In the genomic region with DNA sequence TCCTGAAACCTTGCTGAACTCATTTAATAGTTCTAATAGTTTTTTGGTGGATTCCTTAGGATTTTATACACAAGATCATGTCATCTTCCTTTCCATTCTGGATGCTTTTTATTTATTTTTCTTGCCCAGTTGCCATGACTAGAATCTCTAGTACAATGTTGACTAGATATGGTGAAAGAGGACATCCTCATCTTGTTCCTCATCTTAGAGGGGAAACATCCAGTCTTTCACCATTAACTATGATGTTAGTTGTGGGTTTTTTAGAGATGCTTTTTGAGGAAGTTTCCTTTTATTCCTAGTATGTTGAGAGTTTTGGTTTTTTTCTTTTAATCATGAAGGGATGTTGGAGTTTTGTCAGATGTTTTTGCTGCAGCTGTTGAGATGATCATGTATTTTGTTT, we compare ENCODE assay signal across 19 cellular contexts. TPM values are rescaled to one million over a fixed set of nuclear protein-coding genes. Genes with fewer than 3 reads are reported as not detected.
DNase-seq lines count a peak whose midpoint lies in the region; ATAC-seq and TF ChIP-seq lines count a peak whose summit lies in the region.
"Had no signal": no experiment of that assay in that cellular context is flagged by ENCODE, and none has a peak within 500 bp of the region (broad histone marks: within the 10 kb centered on the region; RNA-seq: fewer than 3 reads in every experiment).

No MANE protein-coding gene starts in this region.

- H4K20me1 ChIP-seq in SU-DHL-6 (ENCODE audit: low read depth, low read length): no peaks in the 10 kb centered on the region; the same call in 1 of the 2 replicates

- peak; percentile 47 for ATAC-seq in naive thymus-derived CD4-positive, alpha-beta T cell
- ATAC-seq in HG02678 (IDR thresholded peaks at IDR 0.05; ENCODE audit: unreplicated experiment) (no peak), GM21423 (IDR thresholded peaks at IDR 0.05; ENCODE audit: unreplicated experiment) (no peak)
- ATAC-seq: activated CD8-positive, alpha-beta memory T cell treated with anti-CD3 and anti-CD28 coated beads, Interleukin-2, amount 10 ng/mL, durations not matched to agents 7 days and 5 days; gastrocnemius medialis; left lung; pancreas had no signal

- H3K27ac ChIP-seq in CD8-positive, alpha-beta memory T cell (ENCODE audit: low read depth, low read length): no peak overlapping the region
- H3K27ac ChIP-seq in SU-DHL-6 (ENCODE audit: low read depth, low read length): peak overlapping the region; percentile 97
- H3K27ac ChIP-seq in naive thymus-derived CD4-positive, alpha-beta T cell (ENCODE audit: low read depth, low read length): no peak overlapping the region
- H3K27ac ChIP-seq: gastrocnemius medialis, GM23248, pancreas, SJCRH30, tibial artery, VCaP had no signal

- no peak overlapping the region for H3K4me3 ChIP-seq in CD8-positive, alpha-beta memory T cell (ENCODE audit: low read length)
- H3K4me3 ChIP-seq in SU-DHL-6 (ENCODE audit: insufficient read depth, low read length, poor library complexity, severe bottlenecking): no peak overlapping the region
- H3K4me3 ChIP-seq in naive thymus-derived CD4-positive, alpha-beta T cell (ENCODE audit: low read length): no peak overlapping the region
- H3K4me3 ChIP-seq: gastrocnemius medialis, GM23248, left lung, pancreas, SJCRH30, tibial artery had no signal

- POLR2A ChIA-PET in CD8-positive, alpha-beta memory T cell (lab: Charles Lee): no interaction called here
- POLR2A ChIA-PET in naive thymus-derived CD4-positive, alpha-beta T cell (lab: Charles Lee): no interaction called here

- no peaks in the 10 kb centered on the region for H3K9me3 ChIP-seq in CD8-positive, alpha-beta memory T cell (ENCODE audit: low read length)
- no peaks in the 10 kb centered on the region for H3K9me3 ChIP-seq in SU-DHL-6 (ENCODE audit: insufficient read depth, low read length)
- H3K9me3 ChIP-seq in naive thymus-derived CD4-positive, alpha-beta T cell (ENCODE audit: control insufficient read depth in 2 of 3, low read length in 3 of 3): no peaks in the 10 kb centered on the region
- H3K9me3 ChIP-seq: gastrocnemius medialis, pancreas, SJCRH30, tibial artery had no signal

- H3K9me2 ChIP-seq in SU-DHL-6 (replicated peaks; ENCODE audit: insufficient read depth, low read length): no peaks in the 10 kb centered on the region

- H2AFZ ChIP-seq in SU-DHL-6 (ENCODE audit: low read depth, low read length, severe bottlenecking): no peak overlapping the region
- H2AFZ ChIP-seq: GM23248 had no signal

- CTCF ChIA-PET in CD8-positive, alpha-beta memory T cell (lab: Charles Lee): no interaction called here
- CTCF ChIA-PET in naive thymus-derived CD4-positive, alpha-beta T cell (lab: Charles Lee): no interaction called here

- H3F3A ChIP-seq in SU-DHL-6 (ENCODE audit: insufficient read depth): peaks cover 86% of the 10 kb centered on the region

- peak overlapping the region in 5 of 8 donors; percentile 20 to 66 (median 46) for H3K27ac Mint-ChIP-seq in CD8-positive, alpha-beta memory T cell
- peak overlapping the region in 7 of 9 donors; percentile 0 to 76 (median 13) for H3K27ac Mint-ChIP-seq in naive thymus-derived CD4-positive, alpha-beta T cell
- H3K27ac Mint-ChIP-seq: activated CD8-positive, alpha-beta memory T cell treated with anti-CD3 and anti-CD28 coated beads, Interleukin-2, amount 10 ng/mL, durations not matched to agents 7 days and 5 days had no signal

- no peak for DNase-seq in CD8-positive, alpha-beta memory T cell
- DNase-seq in Kasumi-1 (lab: John Stamatoyannopoulos, UW): peak; percentile 92
- DNase-seq in naive thymus-derived CD4-positive, alpha-beta T cell: no peak
- no peak for DNase-seq in AG20443 (ENCODE audit: low spot score)
- DNase-seq: activated CD8-positive, alpha-beta memory T cell treated with anti-CD3 and anti-CD28 coated beads, Interleukin-2, amount 10 ng/mL, durations not matched to agents 7 days and 5 days; activated naive CD4-positive, alpha-beta T cell; C1 segment of cervical spinal cord; DMS79; gastrocnemius medialis; GM23248; KG1; left lung; pancreas; SJCRH30; tibial artery had no signal

- peaks cover 28% of the 10 kb centered on the region for H3K4me1 ChIP-seq in CD8-positive, alpha-beta memory T cell (ENCODE audit: insufficient read depth, low read length)
- H3K4me1 ChIP-seq in naive thymus-derived CD4-positive, alpha-beta T cell (ENCODE audit: control insufficient read depth in 2 of 2, insufficient read depth in 2 of 2, low read length in 2 of 2): peaks cover 6 to 14% of the 10 kb centered on the region in 2 donors
- H3K4me1 ChIP-seq: SJCRH30 had no signal

- H3K9ac ChIP-seq in SU-DHL-6 (ENCODE audit: low read length): no peak overlapping the region
- H3K9ac ChIP-seq: GM23248 had no signal

- peaks cover 4% of the 10 kb centered on the region for H3K36me3 ChIP-seq in CD8-positive, alpha-beta memory T cell (ENCODE audit: insufficient read depth, low read length)
- H3K36me3 ChIP-seq in SU-DHL-6 (ENCODE audit: low read length): peaks cover 14% of the 10 kb centered on the region
- peaks cover 0 to 14% (median 0%) of the 10 kb centered on the region in 3 experiments for H3K36me3 ChIP-seq in naive thymus-derived CD4-positive, alpha-beta T cell (ENCODE audit: control insufficient read depth in 2 of 3, insufficient read depth in 3 of 3, low read length in 3 of 3)
- H3K36me3 ChIP-seq: pancreas had no signal

- H3K79me2 ChIP-seq in SU-DHL-6 (ENCODE audit: insufficient read depth, low read length): peaks cover 83% of the 10 kb centered on the region

- H3K9me3 Mint-ChIP-seq in CD8-positive, alpha-beta memory T cell: no peaks in the 10 kb centered on the region
- peaks cover 0 to 7% (median 0%) of the 10 kb centered on the region in 11 donors for H3K9me3 Mint-ChIP-seq in naive thymus-derived CD4-positive, alpha-beta T cell

- TF ChIP-seq CTCF in SU-DHL-6 (IDR thresholded peaks at IDR 0.05; ENCODE audit: insufficient read depth, low read length, poor library complexity, severe bottlenecking): no peak

- intact Hi-C loops in naive thymus-derived CD4-positive, alpha-beta T cell (cut with micrococcal nuclease): no loop called here

- no peaks in the 10 kb centered on the region for H3K27me3 ChIP-seq in CD8-positive, alpha-beta memory T cell (ENCODE audit: insufficient read depth, low read length, poor library complexity, severe bottlenecking)
- H3K27me3 ChIP-seq in SU-DHL-6 (ENCODE audit: low read length): no peaks in the 10 kb centered on the region
- H3K27me3 ChIP-seq in naive thymus-derived CD4-positive, alpha-beta T cell (ENCODE audit: control insufficient read depth in 2 of 2, insufficient read depth in 2 of 2, low read length in 2 of 2): no peaks in the 10 kb centered on the region
- H3K27me3 ChIP-seq: gastrocnemius medialis, left lung, pancreas, SJCRH30, tibial artery had no signal

- peaks cover 65 to 95% (median 94%) of the 10 kb centered on the region in 3 donors for H3K4me1 Mint-ChIP-seq in CD8-positive, alpha-beta memory T cell
- peaks cover 33 to 80% (median 74%) of the 10 kb centered on the region in 7 donors for H3K4me1 Mint-ChIP-seq in naive thymus-derived CD4-positive, alpha-beta T cell

- H3K4me3 Mint-ChIP-seq in CD8-positive, alpha-beta memory T cell: peak overlapping the region in 2 of 7 donors; percentile 2 to 14
- peak overlapping the region in 3 of 10 donors; percentile 7 to 34 (median 19) for H3K4me3 Mint-ChIP-seq in naive thymus-derived CD4-positive, alpha-beta T cell
- H3K4me3 Mint-ChIP-seq: activated CD8-positive, alpha-beta memory T cell treated with anti-CD3 and anti-CD28 coated beads, Interleukin-2, amount 10 ng/mL, durations not matched to agents 7 days and 5 days had no signal

- peak overlapping the region; percentile 92 for H3K4me2 ChIP-seq in SU-DHL-6 (ENCODE audit: low read depth, low read length, poor library complexity, severe bottlenecking)

- H3K27me3 Mint-ChIP-seq in CD8-positive, alpha-beta memory T cell: no peaks in the 10 kb centered on the region
- no peaks in the 10 kb centered on the region for H3K27me3 Mint-ChIP-seq in naive thymus-derived CD4-positive, alpha-beta T cell
- H3K27me3 Mint-ChIP-seq: activated CD8-positive, alpha-beta memory T cell treated with anti-CD3 and anti-CD28 coated beads, Interleukin-2, amount 10 ng/mL, durations not matched to agents 7 days and 5 days had no signal

- H3K36me3 Mint-ChIP-seq in CD8-positive, alpha-beta memory T cell: peaks cover 0 to 26% (median 1%) of the 10 kb centered on the region in 3 donors
- H3K36me3 Mint-ChIP-seq in naive thymus-derived CD4-positive, alpha-beta T cell: peaks cover 0 to 42% (median 7%) of the 10 kb centered on the region in 5 donors

RNA-seq across cellular contexts. Expression of gene ANKRD13A, which starts 8.6 kb away (rescaled TPM):
- total RNA-seq in CD8-positive, alpha-beta memory T cell: 10 to 100 TPM; 38.1 to 41.1 TPM
- polyA plus RNA-seq in CD8-positive, alpha-beta memory T cell: 47.1 TPM
- 10 to 100 TPM; 53.3 to 82.8 (median 67.0) TPM for total RNA-seq in naive thymus-derived CD4-positive, alpha-beta T cell
- polyA plus RNA-seq in naive thymus-derived CD4-positive, alpha-beta T cell: 10 to 100 TPM; 33.4 to 57.0 TPM

RNA-seq across cellular contexts. Expression of gene GIT2, which starts 11.7 kb away (rescaled TPM):
- total RNA-seq in CD8-positive, alpha-beta memory T cell: 10 to 100 TPM; 52.0 to 54.4 TPM
- polyA plus RNA-seq in CD8-positive, alpha-beta memory T cell: 93.0 TPM
- total RNA-seq in naive thymus-derived CD4-positive, alpha-beta T cell: 100 to 1,000 TPM in 3 of 5 experiments, 10 to 100 TPM in 2; 70.3 to 128 (median 109) TPM
- polyA plus RNA-seq in naive thymus-derived CD4-positive, alpha-beta T cell: 10 to 100 TPM; 63.2 to 87.1 TPM

RNA-seq across cellular contexts. Expression of gene C12orf76, which starts 40.4 kb away (rescaled TPM):
- total RNA-seq in CD8-positive, alpha-beta memory T cell: 10 to 100 TPM; 11.7 to 12.7 TPM
- polyA plus RNA-seq in CD8-positive, alpha-beta memory T cell: 17.3 TPM
- total RNA-seq in naive thymus-derived CD4-positive, alpha-beta T cell: 10 to 100 TPM; 14.6 to 28.7 (median 27.8) TPM
- 10 to 100 TPM; 14.3 to 21.0 TPM for polyA plus RNA-seq in naive thymus-derived CD4-positive, alpha-beta T cell

Comparison
In these comparisons a context has a peak if more than half of its experiments do, and no peak if none do; other contexts are left out.
1. DNase-seq: peak in Kasumi-1 (2 of 2); none in CD8-positive, alpha-beta memory T cell (0 of 5), naive thymus-derived CD4-positive, alpha-beta T cell (0 of 9) and AG20443 (single experiment).